Comparison of ENCODE assay signal across 22 cellular contexts in genomic region chr12:68959457-68960161, GRCh38. TPM values are rescaled to one million over a fixed set of nuclear protein-coding genes. Genes with fewer than 3 reads are reported as not detected.
DNase-seq lines count a peak whose midpoint lies in the region; ATAC-seq, FAIRE-seq and TF ChIP-seq lines count a peak whose summit lies in the region.
"Had no signal": no experiment of that assay in that cellular context is flagged by ENCODE, and none has a peak within 500 bp of the region (broad histone marks: within the 10 kb centered on the region; RNA-seq: fewer than 3 reads in every experiment).

No MANE protein-coding gene starts in this region.

- peaks cover 55% of the 10 kb centered on the region for H3K4me1 Mint-ChIP-seq in activated CD4-positive, alpha-beta memory T cell treated with anti-CD3 and anti-CD28 coated beads for 36 hours (ENCODE audit: low read depth)
- peaks cover 18% of the 10 kb centered on the region for H3K4me1 Mint-ChIP-seq in activated CD4-positive, alpha-beta memory T cell treated with anti-CD3 and anti-CD28 coated beads, Interleukin-2, amount 10 ng/mL, durations not matched to agents 7 days and 5 days
- peaks cover 22% of the 10 kb centered on the region for H3K4me1 Mint-ChIP-seq in Caco-2 (ENCODE audit: low read depth, unreplicated experiment)

- no peak for TF ChIP-seq EP300 in GM12878 (IDR thresholded peaks at IDR 0.05; ENCODE audit: borderline replicate concordance in 1 of 2, control insufficient read depth in 1 of 2, low read depth in 2 of 2, low read length in 2 of 2)

- TF ChIP-seq CTCF in GM12878 (IDR thresholded peaks at IDR 0.05 in 2 of 3, conservative IDR thresholded peaks at IDR 0.05 in 1 of 3; ENCODE audit: control insufficient read depth in 2 of 3, extremely low read depth in 1 of 3, insufficient read depth in 1 of 3, low read depth in 3 of 3, low read length in 3 of 3) (no peak), Caco-2 (IDR thresholded peaks at IDR 0.05; ENCODE audit: insufficient read depth in 1 of 2, low read depth in 1 of 2, low read length in 1 of 2, severe bottlenecking in 1 of 2, unreplicated experiment in 1 of 2) (no peak), A673 (conservative IDR thresholded peaks at IDR 0.05; ENCODE audit: low read depth, low read length) (no peak)

- peak overlapping the region; percentile 87 for H3K27ac Mint-ChIP-seq in activated CD4-positive, alpha-beta memory T cell treated with anti-CD3 and anti-CD28 coated beads for 36 hours
- no peak overlapping the region for H3K27ac Mint-ChIP-seq in activated CD4-positive, alpha-beta memory T cell treated with anti-CD3 and anti-CD28 coated beads, Interleukin-2, amount 10 ng/mL, durations not matched to agents 7 days and 5 days
- H3K27ac Mint-ChIP-seq in Caco-2 (ENCODE audit: unreplicated experiment), result no peak overlapping the region

- H3K4me3 ChIP-seq in GM12878 (no peak overlapping the region), Caco-2 (ENCODE audit: low read depth, low read length) (no peak overlapping the region), A673 (ENCODE audit: low read depth, low read length, poor library complexity, severe bottlenecking) (no peak overlapping the region)
- H3K4me3 ChIP-seq: GM23248 had no signal

- no peaks in the 10 kb centered on the region for H3K27me3 ChIP-seq in GM12878 (replicated peaks in 1 of 2; ENCODE audit: control insufficient read depth in 2 of 2, insufficient read depth in 2 of 2, low read length in 1 of 2)
- H3K27me3 ChIP-seq in Caco-2 (replicated peaks; ENCODE audit: control insufficient read depth, insufficient read depth, low read length), result no peaks in the 10 kb centered on the region
- no peaks in the 10 kb centered on the region for H3K27me3 ChIP-seq in A673 (replicated peaks; ENCODE audit: insufficient read depth, low read depth, low read length, poor library complexity)
- H3K27me3 ChIP-seq: foreskin keratinocyte had no signal

- peak; percentile 54 for FAIRE-seq in GM12878 (lab: Jason Lieb, UNC)
- FAIRE-seq: kidney, TTC549 had no signal

- no peak overlapping the region; the same call in 1 of the 2 replicates for H2AFZ ChIP-seq in GM12878 (ENCODE audit: control insufficient read depth, low read depth, low read length)
- H2AFZ ChIP-seq: GM23248 had no signal

- POLR2A ChIA-PET in activated CD4-positive, alpha-beta memory T cell treated with anti-CD3 and anti-CD28 coated beads for 36 hours (lab: Charles Lee), result interaction anchor here (0.9 kb wide), 1 partner anchor 27 kb away, joined by 4 read pairs; the partner anchor contains the start of gene CPM
- POLR2A ChIA-PET in activated CD4-positive, alpha-beta memory T cell treated with anti-CD3 and anti-CD28 coated beads, Interleukin-2, amount 10 ng/mL, durations not matched to agents 7 days and 5 days (lab: Charles Lee), result no interaction called here
- POLR2A ChIA-PET in GM12878 (lab: Charles Lee), result no interaction called here
- POLR2A ChIA-PET in Caco-2 (lab: Charles Lee), result no interaction called here
- POLR2A ChIA-PET in A673 (lab: Charles Lee; ENCODE audit: low non-redundant PET), result no interaction called here

- 51% methylated on average over 5 of the region's 5 CpGs for WGBS in GM12878 (ENCODE audit: insufficient coverage, insufficient replicate concordance, low lambda C conversion rate, missing lambda C conversion rate)

- RAD21 ChIA-PET in GM12878 (lab: Charles Lee; ENCODE audit: unreplicated experiment), result no interaction called here

- no peaks in the 10 kb centered on the region for H3K9me3 Mint-ChIP-seq in activated CD4-positive, alpha-beta memory T cell treated with anti-CD3 and anti-CD28 coated beads for 36 hours
- H3K9me3 Mint-ChIP-seq in activated CD4-positive, alpha-beta memory T cell treated with anti-CD3 and anti-CD28 coated beads, Interleukin-2, amount 10 ng/mL, durations not matched to agents 7 days and 5 days, result peaks cover 6% of the 10 kb centered on the region
- H3K9me3 Mint-ChIP-seq in Caco-2 (ENCODE audit: unreplicated experiment), result peaks cover 18% of the 10 kb centered on the region

- H3K4me3 Mint-ChIP-seq in activated CD4-positive, alpha-beta memory T cell treated with anti-CD3 and anti-CD28 coated beads for 36 hours, result no peak overlapping the region
- H3K4me3 Mint-ChIP-seq in activated CD4-positive, alpha-beta memory T cell treated with anti-CD3 and anti-CD28 coated beads, Interleukin-2, amount 10 ng/mL, durations not matched to agents 7 days and 5 days, result no peak overlapping the region
- H3K4me3 Mint-ChIP-seq in Caco-2 (ENCODE audit: unreplicated experiment), result no peak overlapping the region

- H3K36me3 ChIP-seq in KOPT-K1 (ENCODE audit: insufficient read depth, low read length), result no peaks in the 10 kb centered on the region
- H3K36me3 ChIP-seq in GM12878 (ENCODE audit: control insufficient read depth in 2 of 2, insufficient read depth in 2 of 2, low read length in 1 of 2), result no peaks in the 10 kb centered on the region
- no peaks in the 10 kb centered on the region for H3K36me3 ChIP-seq in Caco-2 (ENCODE audit: control insufficient read depth, insufficient read depth, low read length)
- no peaks in the 10 kb centered on the region for H3K36me3 ChIP-seq in A673 (ENCODE audit: insufficient read depth, low read length, poor library complexity, severe bottlenecking)

- intact Hi-C loops in activated CD4-positive, alpha-beta memory T cell treated with anti-CD3 and anti-CD28 coated beads for 36 hours (cut with micrococcal nuclease), result loop anchor here (2.0 kb wide), 1 partner anchor 71 kb away; no protein-coding TSS in a partner anchor
- intact Hi-C loops in GM12878 (cut with micrococcal nuclease; ENCODE audit: unreplicated experiment) (no loop called here), Caco-2 (cut with micrococcal nuclease; ENCODE audit: unreplicated experiment) (no loop called here), A673 (cut with micrococcal nuclease; ENCODE audit: unreplicated experiment) (no loop called here)

- no peak for TF ChIP-seq RAD21 in GM12878 (IDR thresholded peaks at IDR 0.05; ENCODE audit: insufficient read depth, low read depth, low read length)

- H4K20me1 ChIP-seq in GM12878 (ENCODE audit: control insufficient read depth, insufficient read depth), result no peaks in the 10 kb centered on the region

- BruUV-seq in GM12878 (replicated peaks; lab: Mats Ljungman, UMichigan) (no TSS peak), Caco-2 (replicated peaks; lab: Mats Ljungman, UMichigan) (no TSS peak), A673 (replicated peaks; lab: Mats Ljungman, UMichigan) (no TSS peak)

- H3K4me1 ChIP-seq in GM12878 (ENCODE audit: control insufficient read depth, insufficient read depth, low read length) (peaks cover 6% of the 10 kb centered on the region; the same call in 1 of the 2 replicates), Caco-2 (peaks cover 19% of the 10 kb centered on the region), A673 (ENCODE audit: insufficient read depth, low read length, poor library complexity, severe bottlenecking) (no peaks in the 10 kb centered on the region)
- H3K4me1 ChIP-seq: foreskin keratinocyte had no signal

- no peaks in the 10 kb centered on the region for H3K36me3 Mint-ChIP-seq in activated CD4-positive, alpha-beta memory T cell treated with anti-CD3 and anti-CD28 coated beads for 36 hours
- H3K36me3 Mint-ChIP-seq in activated CD4-positive, alpha-beta memory T cell treated with anti-CD3 and anti-CD28 coated beads, Interleukin-2, amount 10 ng/mL, durations not matched to agents 7 days and 5 days (ENCODE audit: low read depth), result peaks cover 10% of the 10 kb centered on the region
- peaks cover 7% of the 10 kb centered on the region for H3K36me3 Mint-ChIP-seq in Caco-2 (ENCODE audit: insufficient read depth, unreplicated experiment)

- peak; percentile 22 for DNase-seq in activated CD4-positive, alpha-beta memory T cell treated with anti-CD3 and anti-CD28 coated beads for 36 hours
- no peak for DNase-seq in activated CD4-positive, alpha-beta memory T cell treated with anti-CD3 and anti-CD28 coated beads, Interleukin-2, amount 10 ng/mL, durations not matched to agents 7 days and 5 days
- DNase-seq in GM12878 (ENCODE audit: low read depth, low spot score) (no peak), ureter (ENCODE audit: low spot score) (no peak), Caco-2 (no peak), A673 (ENCODE audit: low spot score) (no peak)
- DNase-seq in stimulated activated naive CD8-positive, alpha-beta T cell treated with anti-CD3 and anti-CD28 coated beads, Interleukin-15, Interleukin-2, amounts not matched to agents 100 U/mL and 50 U/mL, for 24 hours, result peak; percentile 50
- DNase-seq: activated CD4-positive, alpha-beta T cell treated with anti-CD3 and anti-CD28 coated beads for 4 hours; activated T-cell treated with anti-CD3 and anti-CD28 coated beads, Interleukin-2, amount 50 U/mL, for 1 hour; dermis blood vessel endothelial cell; DMS 273 treated with DMSO at 0.1 percent for 48 hours; foreskin keratinocyte; kidney; NCI-H1417 treated with DMSO at 0.1 percent for 48 hours; NCI-H524; occipital lobe; retina had no signal

- no peak overlapping the region for H3K4me2 ChIP-seq in GM12878 (ENCODE audit: control insufficient read depth, insufficient read depth)

- H3K27me3 Mint-ChIP-seq in activated CD4-positive, alpha-beta memory T cell treated with anti-CD3 and anti-CD28 coated beads for 36 hours, result no peaks in the 10 kb centered on the region
- H3K27me3 Mint-ChIP-seq in activated CD4-positive, alpha-beta memory T cell treated with anti-CD3 and anti-CD28 coated beads, Interleukin-2, amount 10 ng/mL, durations not matched to agents 7 days and 5 days, result no peaks in the 10 kb centered on the region
- no peaks in the 10 kb centered on the region for H3K27me3 Mint-ChIP-seq in Caco-2 (ENCODE audit: insufficient read depth, unreplicated experiment)

- peaks cover 19% of the 10 kb centered on the region for H3K9me3 ChIP-seq in KOPT-K1 (ENCODE audit: insufficient read depth, low read length, poor library complexity, severe bottlenecking)
- no peaks in the 10 kb centered on the region for H3K9me3 ChIP-seq in GM12878 (replicated peaks; ENCODE audit: control insufficient read depth, insufficient read depth, low read length)
- no peaks in the 10 kb centered on the region for H3K9me3 ChIP-seq in Caco-2
- no peaks in the 10 kb centered on the region for H3K9me3 ChIP-seq in A673 (ENCODE audit: low read depth, low read length, poor library complexity, severe bottlenecking)

- H3K27ac ChIP-seq in KOPT-K1 (ENCODE audit: low read depth, low read length, poor library complexity, severe bottlenecking), result peak overlapping the region; percentile 23
- no peak overlapping the region for H3K27ac ChIP-seq in GM12878 (ENCODE audit: control insufficient read depth, insufficient read depth)
- H3K27ac ChIP-seq in A673 (ENCODE audit: low read depth, low read length, poor library complexity, severe bottlenecking), result no peak overlapping the region
- H3K27ac ChIP-seq: C4-2B, epithelial cell of prostate, foreskin keratinocyte, GM23248 had no signal

- CTCF ChIA-PET in activated CD4-positive, alpha-beta memory T cell treated with anti-CD3 and anti-CD28 coated beads for 36 hours (lab: Charles Lee), result no interaction called here
- CTCF ChIA-PET in activated CD4-positive, alpha-beta memory T cell treated with anti-CD3 and anti-CD28 coated beads, Interleukin-2, amount 10 ng/mL, durations not matched to agents 7 days and 5 days (lab: Charles Lee), result no interaction called here
- CTCF ChIA-PET in GM12878 (lab: Yijun Ruan, JAX), result interaction anchor here (0.7 kb wide), 1 partner anchor 12 kb away, joined by 3 read pairs; no protein-coding TSS in a partner anchor
- CTCF ChIA-PET in Caco-2 (lab: Charles Lee), result no interaction called here
- CTCF ChIA-PET in A673 (lab: Charles Lee), result no interaction called here

- TF ChIP-seq POLR2A in GM12878 (IDR thresholded peaks at IDR 0.05; ENCODE audit: low read depth, low read length), result no peak

- in situ Hi-C loops in GM12878 (cut with MboI), result no loop called here

- SMC1A ChIA-PET in GM12878 (lab: Charles Lee; ENCODE audit: uncharacterized antibody, unreplicated experiment), result no interaction called here

- ATAC-seq in GM12878, result peak; percentile 52; the same call in 2 of the 3 replicates
- peak; percentile 33 for ATAC-seq in stimulated activated naive CD8-positive, alpha-beta T cell treated with anti-CD3 and anti-CD28 coated beads, Interleukin-15, Interleukin-2, amounts not matched to agents 100 U/mL and 50 U/mL, for 24 hours
- ATAC-seq: foreskin keratinocyte had no signal

- no peaks in the 10 kb centered on the region for H3K79me2 ChIP-seq in GM12878 (ENCODE audit: control insufficient read depth, insufficient read depth, low read length)

- H3K9ac ChIP-seq in GM12878 (ENCODE audit: control insufficient read depth, insufficient read depth, low read length), result no peak overlapping the region
- H3K9ac ChIP-seq: GM23248 had no signal

RNA-seq across cellular contexts. Expression of gene CPM, which starts 26.6 kb away (rescaled TPM):
- 10 to 100 TPM; 14.7 to 19.8 TPM for total RNA-seq in activated CD4-positive, alpha-beta memory T cell treated with anti-CD3 and anti-CD28 coated beads for 36 hours
- 1 to 10 TPM; 1.1 to 1.4 TPM for total RNA-seq in activated CD4-positive, alpha-beta memory T cell treated with anti-CD3 and anti-CD28 coated beads, Interleukin-2, amount 10 ng/mL, durations not matched to agents 7 days and 5 days
- 1.4 and 2.4 TPM in 2 replicates for total RNA-seq in GM12878 (2013; cell fraction: nucleolus; rRNA removed)
- total RNA-seq in GM12878 (2014; rRNA removed) (0.06 and 0.49 TPM in 2 replicates), GM12878 (2014; rRNA removed; fragmentation: Illumina TruSeq; extraction: Trizol) (0.18 and 0.23 TPM in 2 replicates), GM12878 (2021) (0.29 and 0.80 TPM in 2 replicates), ureter (35.4 TPM), Caco-2 (2022) (7.8 and 8.2 TPM in 2 replicates), A673 (2021) (0.81 and 0.84 TPM in 2 replicates)
- polyA plus RNA-seq in GM12878 (2011; ENCODE audit: low read depth), result 0.08 TPM
- polyA plus RNA-seq in GM12878 (2011; rRNA removed) (1.3 and 1.7 TPM in 2 replicates), GM12878 (2014; fragmentation: Illumina TruSeq; extraction: Trizol) (0.29 and 0.44 TPM in 2 replicates), GM12878 (2014; fragmentation: Nextera tagmentation; extraction: Ambion mirVana) (under 1 TPM; 0.31 to 0.38 TPM), GM12878 (2014; rRNA removed) (0.05 and 0.60 TPM in 2 replicates), GM12878 (2016; fragmentation: Nextera tagmentation; extraction: Ambion mirVana) (under 1 TPM; 0.25 to 0.88 TPM)
- polyA plus RNA-seq in GM12878 (2011; cell fraction: cytosol; rRNA removed), result 0.82 and 1.3 TPM in 2 replicates
- 0.13 and 0.25 TPM in 2 replicates for polyA plus RNA-seq in GM12878 (2011; cell fraction: nucleus; rRNA removed)
- polyA plus RNA-seq in GM12878 (2012), result 0.07 and 0.22 TPM in 2 replicates
- 0.52 and 1.1 TPM in 2 replicates for polyA minus RNA-seq in GM12878 (2011; rRNA and poly(A)+ RNA removed)
- 1.3 and 5.7 TPM in 2 replicates for polyA minus RNA-seq in GM12878 (2011; cell fraction: cytosol; rRNA and poly(A)+ RNA removed)
- polyA minus RNA-seq in GM12878 (2011; cell fraction: nucleus; rRNA and poly(A)+ RNA removed), result 0.24 and 0.29 TPM in 2 replicates

Comparison
In these comparisons a context has a peak if more than half of its experiments do, and no peak if none do; other contexts are left out.
1. DNase-seq: peak in activated CD4-positive, alpha-beta memory T cell treated with anti-CD3 and anti-CD28 coated beads for 36 hours (single experiment) and stimulated activated naive CD8-positive, alpha-beta T cell treated with anti-CD3 and anti-CD28 coated beads, Interleukin-15, Interleukin-2, amounts not matched to agents 100 U/mL and 50 U/mL, for 24 hours (single experiment); none in activated CD4-positive, alpha-beta memory T cell treated with anti-CD3 and anti-CD28 coated beads, Interleukin-2, amount 10 ng/mL, durations not matched to agents 7 days and 5 days (single experiment), GM12878 (single experiment), ureter (single experiment), Caco-2 (0 of 2) and A673 (single experiment).